In genomic region chr1:202547215-202547614, GRCh38 we compare ENCODE assay signal across 16 cellular contexts.
DNase-seq lines count a peak whose midpoint lies in the region; ATAC-seq and TF ChIP-seq lines count a peak whose summit lies in the region.
"Had no signal": no experiment of that assay in that cellular context is flagged by ENCODE, and none has a peak within 500 bp of the region (broad histone marks: within the 10 kb centered on the region; RNA-seq: fewer than 3 reads in every experiment).

No MANE protein-coding gene starts in this region.

- H3K4me1 Mint-ChIP-seq in mesothelial cell of epicardium = peaks cover 46% of the 10 kb centered on the region

- no peak overlapping the region for H3K4me3 Mint-ChIP-seq in mesothelial cell of epicardium

- peak overlapping the region in 8 of 12 donors; percentile 26 to 84 (median 66) for H3K27ac ChIP-seq in heart left ventricle
- H3K27ac ChIP-seq in right cardiac atrium (ENCODE audit: low read length) = no peak overlapping the region
- H3K27ac ChIP-seq in uterus = peak overlapping the region; percentile 96 to 99
- H3K27ac ChIP-seq: BLaER1 treated with 17β-estradiol and CSF1 and Interleukin-3, amounts not matched to agents 10 nM and 100 nM had no signal

- in situ Hi-C loops in KBM-7 (cut with MboI; ENCODE audit: low pct_unique_long_range_greater_than_20kb, low sequenced_read_pairs) = no loop called here

- H3K36me3 ChIP-seq in heart left ventricle (peaks cover 0 to 5% (median 0%) of the 10 kb centered on the region in 9 donors), uterus (no peaks in the 10 kb centered on the region)
- H3K36me3 ChIP-seq: BLaER1 treated with 17β-estradiol and CSF1 and Interleukin-3, amounts not matched to agents 10 nM and 100 nM had no signal

- no peak for TF ChIP-seq CTCF in heart left ventricle (IDR thresholded peaks at IDR 0.05)
- no peak for TF ChIP-seq CTCF in mesothelial cell of epicardium (IDR thresholded peaks at IDR 0.05; ENCODE audit: unreplicated experiment)
- no peak for TF ChIP-seq CTCF in uterus (IDR thresholded peaks at IDR 0.05)

- H3K4me3 ChIP-seq in heart left ventricle (no peak overlapping the region), right cardiac atrium (ENCODE audit: low read length) (no peak overlapping the region), uterus (no peak overlapping the region)
- H3K4me3 ChIP-seq: BLaER1 treated with 17β-estradiol and CSF1 and Interleukin-3, amounts not matched to agents 10 nM and 100 nM had no signal

- ATAC-seq in heart left ventricle = no peak
- no peak for ATAC-seq in right cardiac atrium
- peak; percentile 48 for ATAC-seq in HG03432 (IDR thresholded peaks at IDR 0.05; ENCODE audit: unreplicated experiment)

- H3K9me3 ChIP-seq in heart left ventricle (no peaks in the 10 kb centered on the region), right cardiac atrium (ENCODE audit: control insufficient read depth, low read length) (no peaks in the 10 kb centered on the region), uterus (no peaks in the 10 kb centered on the region)
- H3K9me3 ChIP-seq: BLaER1 treated with 17β-estradiol and CSF1 and Interleukin-3, amounts not matched to agents 10 nM and 100 nM had no signal

- TF ChIP-seq POLR2A in heart left ventricle (IDR thresholded peaks at IDR 0.05) = no peak
- TF ChIP-seq POLR2A in uterus (IDR thresholded peaks at IDR 0.05) = no peak

- intact Hi-C loops in heart left ventricle (cut with DNase I) (no loop called here), right cardiac atrium (cut with DNase I) (no loop called here), uterus (cut with DNase I; ENCODE audit: low total_unique reads) (no loop called here)

- no peaks in the 10 kb centered on the region for H3K27me3 Mint-ChIP-seq in mesothelial cell of epicardium (ENCODE audit: low read depth)

- H3K9me3 Mint-ChIP-seq in mesothelial cell of epicardium = no peaks in the 10 kb centered on the region

- H3K36me3 Mint-ChIP-seq in mesothelial cell of epicardium = no peaks in the 10 kb centered on the region

- peak overlapping the region; percentile 90 for H3K27ac Mint-ChIP-seq in mesothelial cell of epicardium

- H3K27me3 ChIP-seq in heart left ventricle = no peaks in the 10 kb centered on the region
- H3K27me3 ChIP-seq in right cardiac atrium (ENCODE audit: control insufficient read depth, insufficient read depth) = no peaks in the 10 kb centered on the region
- no peaks in the 10 kb centered on the region for H3K27me3 ChIP-seq in uterus
- H3K27me3 ChIP-seq: BLaER1 treated with 17β-estradiol and CSF1 and Interleukin-3, amounts not matched to agents 10 nM and 100 nM had no signal

- H3K4me1 ChIP-seq in heart left ventricle (peaks cover 7 to 78% (median 43%) of the 10 kb centered on the region in 12 donors), right cardiac atrium (ENCODE audit: control insufficient read depth, insufficient read depth, low read length) (peaks cover 11% of the 10 kb centered on the region), uterus (peaks cover 0 to 3% of the 10 kb centered on the region in 2 donors)

- no peak for DNase-seq in heart left ventricle
- no peak for DNase-seq in right cardiac atrium
- DNase-seq in mesothelial cell of epicardium (ENCODE audit: low spot score in 2 of 2, unreplicated experiment in 2 of 2) = no peak
- no peak for DNase-seq in uterus
- no peak for DNase-seq in KBM-7
- no peak for DNase-seq in NCI-H1436 (lab: John Stamatoyannopoulos, UW)
- no peak for DNase-seq in activated naive CD4-positive, alpha-beta T cell treated with anti-CD3 and anti-CD28 coated beads, Interleukin-2, amount 50 U/mL, for 16 hours
- DNase-seq: activated CD4-positive, CD25-positive, alpha-beta regulatory T cell treated with anti-CD3 and anti-CD28 coated beads, Interleukin-2, amount 50 U/mL, for 72 hours; activated gamma-delta T cell treated with Interleukin-2 at 50 U/mL for 16 hours; anterior cingulate cortex; DMS153; foreskin melanocyte; NCI-H1930; trophoblast cell had no signal
